ENCODE assay signal across 8 cellular contexts in genomic region chr10:13526952-13527863, GRCh38. TPM values are rescaled to one million over a fixed set of nuclear protein-coding genes. Genes with fewer than 3 reads are reported as not detected.
DNase-seq lines count a peak whose midpoint lies in the region; ATAC-seq and TF ChIP-seq lines count a peak whose summit lies in the region.

No MANE protein-coding gene starts in this region.

- intact Hi-C loops in gastrocnemius medialis (cut with DNase I; ENCODE audit: low total_unique reads) = loop anchor here (5.0 kb wide), 1 partner anchor 180 kb away; the partner anchor contains the start of gene SEPHS1

- H3K9me3 ChIP-seq in GM23248 (ENCODE audit: low read depth) (no peaks in the 10 kb centered on the region), WERI-Rb-1 (ENCODE audit: severe bottlenecking) (no peaks in the 10 kb centered on the region), gastrocnemius medialis (no peaks in the 10 kb centered on the region)

- peak overlapping the region; percentile 62 for H3K9ac ChIP-seq in GM23248

- H3K27me3 ChIP-seq in GM23248 (replicated peaks; ENCODE audit: insufficient read depth) = 0 out of 2 replicates have a peak, but pooled peaks cover 3% of the 10 kb centered on the region
- H3K27me3 ChIP-seq in WERI-Rb-1 (ENCODE audit: insufficient read depth, low read depth, severe bottlenecking) = no peaks in the 10 kb centered on the region
- H3K27me3 ChIP-seq in gastrocnemius medialis = no peaks in the 10 kb centered on the region

- TF ChIP-seq CTCF in WERI-Rb-1 (IDR thresholded peaks at IDR 0.05; ENCODE audit: low read depth, low read length) (no peak), gastrocnemius medialis (IDR thresholded peaks at IDR 0.05 in 4 of 5, conservative IDR thresholded peaks at IDR 0.05 in 1 of 5) (no peak)

- no peaks in the 10 kb centered on the region for H3K36me3 ChIP-seq in GM23248 (ENCODE audit: low read depth)
- no peaks in the 10 kb centered on the region for H3K36me3 ChIP-seq in WERI-Rb-1
- no peaks in the 10 kb centered on the region for H3K36me3 ChIP-seq in gastrocnemius medialis

- in situ Hi-C loops in GM23248 (cut with MboI) = no loop called here
- in situ Hi-C loops in gastrocnemius medialis (cut with MboI; ENCODE audit: low sequenced_read_pairs in 4 of 4) = loop anchor here in 1 of 4 donors (25.0 kb wide), 1 partner anchor 165 kb away; no protein-coding TSS in a partner anchor

- no peak for ATAC-seq in gastrocnemius medialis
- no peak for ATAC-seq in HG02970 (IDR thresholded peaks at IDR 0.05; ENCODE audit: low FRiP score, unreplicated experiment)
- ATAC-seq in HG03432 (IDR thresholded peaks at IDR 0.05; ENCODE audit: unreplicated experiment) = no peak

- peak; percentile 86 for DNase-seq in GM23248
- DNase-seq in WERI-Rb-1 = no peak
- DNase-seq in hepatic stellate cell (ENCODE audit: low spot score) = peak; percentile 31
- no peak for DNase-seq in gastrocnemius medialis
- no peak for DNase-seq in NCI-H1105 (lab: John Stamatoyannopoulos, UW)
- no peak for DNase-seq in stimulated activated CD4-positive, alpha-beta T cell treated with anti-CD3 and anti-CD28 coated beads, Interleukin-1b, Interleukin-23, amount 100 ng/mL, for 48 hours

- H3K4me1 ChIP-seq in GM23248 (ENCODE audit: insufficient read depth) = peaks cover 14% of the 10 kb centered on the region
- H3K4me1 ChIP-seq in gastrocnemius medialis = peaks cover 13 to 15% of the 10 kb centered on the region in 2 donors

- H3K4me2 ChIP-seq in GM23248 (ENCODE audit: unreplicated experiment) = peak overlapping the region; percentile 62

- peak overlapping the region; percentile 21 for H3K27ac ChIP-seq in GM23248
- no peak overlapping the region for H3K27ac ChIP-seq in WERI-Rb-1
- peak overlapping the region; percentile 63 to 81 (median 74) for H3K27ac ChIP-seq in gastrocnemius medialis

- 0 out of 2 replicates have a peak, but pooled peaks cover 4% of the 10 kb centered on the region for H3K79me2 ChIP-seq in GM23248 (ENCODE audit: insufficient read depth)

- no peaks in the 10 kb centered on the region for H3K9me2 ChIP-seq in GM23248 (ENCODE audit: insufficient read depth)

- H2AFZ ChIP-seq in GM23248 = peak overlapping the region; percentile 82

- H3K4me3 ChIP-seq in GM23248 = peak overlapping the region; percentile 78
- H3K4me3 ChIP-seq in WERI-Rb-1 (ENCODE audit: low read depth, low read length) = peak overlapping the region; percentile 58
- peak overlapping the region; percentile 58 to 76 (median 68) for H3K4me3 ChIP-seq in gastrocnemius medialis

- 12 to 16% methylated on average over 10 of the region's 10 CpGs for whole genome bisulfite sequencing in GM23248 (ENCODE audit: low coverage in 1 of 2, low lambda C conversion rate in 2 of 2, missing lambda C conversion rate in 2 of 2), 2 experiments

- H4K20me1 ChIP-seq in GM23248 (ENCODE audit: insufficient read depth) = no peaks in the 10 kb centered on the region

- H3F3A ChIP-seq in GM23248 (ENCODE audit: insufficient read depth) = peaks cover 16% of the 10 kb centered on the region

- no peak for TF ChIP-seq POLR2A in gastrocnemius medialis (IDR thresholded peaks at IDR 0.05)

RNA-seq across cellular contexts. Expression of gene BEND7, which starts 1.6 kb away (rescaled TPM):
- 5.8 and 6.4 TPM in 2 replicates for total RNA-seq in GM23248 (2014; rRNA removed; shearing (Covaris generic))
- polyA plus RNA-seq in GM23248 (2016; fragmentation: Nextera tagmentation; extraction: Ambion mirVana) = 1.7 and 2.3 TPM in 2 replicates
- 10 to 100 TPM; 23.6 to 35.5 (median 26.1) TPM for total RNA-seq in gastrocnemius medialis

RNA-seq across cellular contexts. Expression of gene PRPF18, which starts 59.6 kb away (rescaled TPM):
- 23.3 and 30.2 TPM in 2 replicates for total RNA-seq in GM23248 (2014; rRNA removed; shearing (Covaris generic))
- polyA plus RNA-seq in GM23248 (2016; fragmentation: Nextera tagmentation; extraction: Ambion mirVana) = 21.8 and 22.1 TPM in 2 replicates
- total RNA-seq in gastrocnemius medialis = 10 to 100 TPM; 21.3 to 35.4 (median 28.1) TPM

Comparison
In these comparisons a context has a peak if more than half of its experiments do, and no peak if none do; other contexts are left out.
1. DNase-seq: peak in GM23248 (single experiment) and hepatic stellate cell (single experiment); none in WERI-Rb-1 (single experiment), gastrocnemius medialis (0 of 2), NCI-H1105 (single experiment) and stimulated activated CD4-positive, alpha-beta T cell treated with anti-CD3 and anti-CD28 coated beads, Interleukin-1b, Interleukin-23, amount 100 ng/mL, for 48 hours (single experiment).
2. Peak in every context shown above with its lines, with median percentiles within 50 percentile points of each other: H3K4me3 ChIP-seq.